In genomic region chr2:164920430-164920829, GRCh38 we compare ENCODE assay signal across 11 cellular contexts. TPM values are rescaled to one million over a fixed set of nuclear protein-coding genes. Genes with fewer than 3 reads are reported as not detected.
DNase-seq lines count a peak whose midpoint lies in the region; ATAC-seq, FAIRE-seq and TF ChIP-seq lines count a peak whose summit lies in the region.
"Had no signal": no experiment of that assay in that cellular context is flagged by ENCODE, and none has a peak within 500 bp of the region (broad histone marks: within the 10 kb centered on the region; RNA-seq: fewer than 3 reads in every experiment).

No MANE protein-coding gene starts in this region.

- no peaks in the 10 kb centered on the region for H3K27me3 Mint-ChIP-seq in MCF 10A (ENCODE audit: insufficient read depth, unreplicated experiment)

- H3K27ac ChIP-seq in breast epithelium, result no peak overlapping the region

- peaks cover 6% of the 10 kb centered on the region for H3K36me3 Mint-ChIP-seq in MCF 10A (ENCODE audit: insufficient read depth, unreplicated experiment)
- H3K36me3 Mint-ChIP-seq: CD14-positive monocyte had no signal

- H3K4me1 Mint-ChIP-seq in MCF 10A (ENCODE audit: insufficient read depth, unreplicated experiment), result peaks cover 8% of the 10 kb centered on the region

- H3K4me3 Mint-ChIP-seq in MCF 10A (ENCODE audit: unreplicated experiment), result peak overlapping the region; percentile 60
- H3K4me3 Mint-ChIP-seq: stimulated activated naive CD8-positive, alpha-beta T cell treated with anti-CD3 and anti-CD28 coated beads, Interleukin-15, Interleukin-2, amounts not matched to agents 100 ng/mL and 50 ng/mL, for 24 hours had no signal

- H3K36me3 ChIP-seq in breast epithelium (no peaks in the 10 kb centered on the region), H7 (replicated peaks; ENCODE audit: control insufficient read depth, insufficient read depth, low read length) (no peaks in the 10 kb centered on the region)

- no peak for FAIRE-seq in GM12891 (lab: Jason Lieb, UNC)

- no TSS peak for BruUV-seq in MCF 10A (replicated peaks; lab: Mats Ljungman, UMichigan)

- H3K4me3 ChIP-seq in breast epithelium, result no peak overlapping the region
- H3K4me3 ChIP-seq in fibroblast of the aortic adventitia (ENCODE audit: low read depth, low read length), result peak overlapping the region; percentile 53
- no peak overlapping the region for H3K4me3 ChIP-seq in H7 (ENCODE audit: insufficient read depth, low read depth, low read length)

- intact Hi-C loops in MCF 10A (cut with micrococcal nuclease), result no loop called here
- intact Hi-C loops in breast epithelium (cut with DNase I; ENCODE audit: low total_unique reads), result loop anchor here (1.0 kb wide), 1 partner anchor 12 kb away; no protein-coding TSS in a partner anchor

- no peaks in the 10 kb centered on the region for H3K9me3 Mint-ChIP-seq in MCF 10A (ENCODE audit: unreplicated experiment)
- H3K9me3 Mint-ChIP-seq: CD14-positive monocyte; stimulated activated naive CD8-positive, alpha-beta T cell treated with anti-CD3 and anti-CD28 coated beads, Interleukin-15, Interleukin-2, amounts not matched to agents 100 ng/mL and 50 ng/mL, for 24 hours had no signal

- CTCF ChIA-PET in MCF 10A (lab: Yijun Ruan, JAX), result interaction anchor here (0.6 to 3.9 kb wide), 13 partner anchors 10 to 1392 kb away, joined by 3 to 29 read pairs (median 4); partner anchors contain the start of gene COBLL1

- TF ChIP-seq CTCF in MCF 10A (IDR thresholded peaks at IDR 0.05; ENCODE audit: unreplicated experiment) (no peak), breast epithelium (IDR thresholded peaks at IDR 0.05) (no peak), fibroblast of the aortic adventitia (IDR thresholded peaks at IDR 0.05; ENCODE audit: insufficient read depth, low read length) (no peak)

- POLR2A ChIA-PET in MCF 10A (lab: Yijun Ruan, JAX), result interaction anchor here (0.6 to 2.4 kb wide), 14 partner anchors 9 to 275 kb away, joined by 3 to 13 read pairs (median 6); partner anchors contain the start of gene COBLL1

- no peak for ATAC-seq in HG02840 (IDR thresholded peaks at IDR 0.05; ENCODE audit: low FRiP score, unreplicated experiment)

- DNase-seq in MCF 10A (ENCODE audit: unreplicated experiment) (peak; percentile 89), breast epithelium (ENCODE audit: low spot score in 2 of 2) (no peak), RPMI7951 (ENCODE audit: low read depth) (peak; percentile 88), fibroblast of the aortic adventitia (ENCODE audit: low read depth) (peak; percentile 92), H7 (no peak), GM12891 (ENCODE audit: insufficient read length, low spot score) (no peak), foreskin melanocyte (no peak)
- DNase-seq: activated naive CD4-positive, alpha-beta T cell treated with Interleukin-2 at 50 U/mL for 16 hours had no signal

- no peaks in the 10 kb centered on the region for H3K9me3 ChIP-seq in breast epithelium

- H3K27me3 ChIP-seq in breast epithelium, result no peaks in the 10 kb centered on the region
- no peaks in the 10 kb centered on the region for H3K27me3 ChIP-seq in H7 (ENCODE audit: control insufficient read depth, insufficient read depth, low read length)

- H3K4me1 ChIP-seq in breast epithelium, result no peaks in the 10 kb centered on the region

- TF ChIP-seq POLR2A in breast epithelium (IDR thresholded peaks at IDR 0.05) (no peak), GM12891 (IDR thresholded peaks at IDR 0.05; ENCODE audit: low read depth, low read length) (no peak)

- H3K27ac Mint-ChIP-seq in MCF 10A (ENCODE audit: low read depth, unreplicated experiment), result peak overlapping the region; percentile 77
- H3K27ac Mint-ChIP-seq: stimulated activated naive CD8-positive, alpha-beta T cell treated with anti-CD3 and anti-CD28 coated beads, Interleukin-15, Interleukin-2, amounts not matched to agents 100 ng/mL and 50 ng/mL, for 24 hours had no signal

TF ChIP-seq in GM12891, 5 proteins besides CTCF, POLR2A, EP300 and RAD21:
- no peak for TF ChIP-seq TAF1 (IDR thresholded peaks at IDR 0.05; ENCODE audit: low read depth, low read length)
- no peak for TF ChIP-seq PAX5 (IDR thresholded peaks at IDR 0.05; ENCODE audit: insufficient read depth, low read length, severe bottlenecking)
- TF ChIP-seq SPI1 (IDR thresholded peaks at IDR 0.05; ENCODE audit: low read depth, low read length), result no peak
- TF ChIP-seq POU2F2 (IDR thresholded peaks at IDR 0.05; ENCODE audit: low read depth, low read length), result no peak
- TF ChIP-seq POLR2AphosphoS5 (IDR thresholded peaks at IDR 0.05; ENCODE audit: low read depth, low read length), result no peak

RNA-seq across cellular contexts. Expression of gene SLC38A11, which starts 34.9 kb away (rescaled TPM):
- total RNA-seq in MCF 10A (2022) (not detected in 2 replicates), breast epithelium (1 to 10 TPM in 2 of 3 donors, not detected in 1; 2.2 to 6.7 TPM), fibroblast of the aortic adventitia (ENCODE audit: low replicate concordance) (0.45 TPM in 1 of 2 replicates, not detected in the other)
- total RNA-seq in RPMI7951 (2014; rRNA removed; shearing (Covaris generic)), result not detected in 2 replicates
- not detected in 2 replicates for total RNA-seq in H7 (2014; rRNA removed; shearing (Covaris generic))
- polyA plus RNA-seq in GM12891 (2012; ENCODE audit: low read depth, missing spikeins), result not detected
- polyA plus RNA-seq: CD14-positive monocyte had no signal

Comparison
In these comparisons a context has a peak if more than half of its experiments do, and no peak if none do; other contexts are left out.
1. DNase-seq: peak in MCF 10A (single experiment), RPMI7951 (single experiment) and fibroblast of the aortic adventitia (single experiment); none in breast epithelium (0 of 2), H7 (single experiment), GM12891 (single experiment) and foreskin melanocyte (single experiment).